In the genomic region with DNA sequence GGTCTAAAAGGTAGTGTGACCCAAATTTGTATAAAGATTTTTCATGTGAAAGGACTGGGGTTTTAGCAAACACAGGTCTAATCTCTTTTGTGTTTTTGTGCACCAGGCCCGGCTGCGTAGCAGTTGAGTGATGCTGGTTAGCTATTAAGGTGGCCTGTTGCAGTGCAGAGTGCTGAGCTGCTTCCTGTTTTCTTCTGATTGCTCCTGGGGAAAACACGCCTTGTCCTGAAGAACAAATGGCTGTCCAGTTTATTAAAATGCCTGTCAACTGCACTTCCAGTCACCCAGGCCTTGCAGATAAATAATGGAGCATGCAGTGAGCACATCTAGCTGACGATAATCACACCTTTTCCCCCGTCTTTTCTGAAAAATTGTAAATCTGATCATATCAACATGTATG, we compare ENCODE assay signal across 1 cellular context.
TF ChIP-seq lines count a peak whose summit lies in the region.

No MANE protein-coding gene starts in this region.

TF ChIP-seq in K562, 482 proteins besides CTCF, POLR2A, EP300 and RAD21 (continued from another document and continues in another):
- TF ChIP-seq, protein P1, sequence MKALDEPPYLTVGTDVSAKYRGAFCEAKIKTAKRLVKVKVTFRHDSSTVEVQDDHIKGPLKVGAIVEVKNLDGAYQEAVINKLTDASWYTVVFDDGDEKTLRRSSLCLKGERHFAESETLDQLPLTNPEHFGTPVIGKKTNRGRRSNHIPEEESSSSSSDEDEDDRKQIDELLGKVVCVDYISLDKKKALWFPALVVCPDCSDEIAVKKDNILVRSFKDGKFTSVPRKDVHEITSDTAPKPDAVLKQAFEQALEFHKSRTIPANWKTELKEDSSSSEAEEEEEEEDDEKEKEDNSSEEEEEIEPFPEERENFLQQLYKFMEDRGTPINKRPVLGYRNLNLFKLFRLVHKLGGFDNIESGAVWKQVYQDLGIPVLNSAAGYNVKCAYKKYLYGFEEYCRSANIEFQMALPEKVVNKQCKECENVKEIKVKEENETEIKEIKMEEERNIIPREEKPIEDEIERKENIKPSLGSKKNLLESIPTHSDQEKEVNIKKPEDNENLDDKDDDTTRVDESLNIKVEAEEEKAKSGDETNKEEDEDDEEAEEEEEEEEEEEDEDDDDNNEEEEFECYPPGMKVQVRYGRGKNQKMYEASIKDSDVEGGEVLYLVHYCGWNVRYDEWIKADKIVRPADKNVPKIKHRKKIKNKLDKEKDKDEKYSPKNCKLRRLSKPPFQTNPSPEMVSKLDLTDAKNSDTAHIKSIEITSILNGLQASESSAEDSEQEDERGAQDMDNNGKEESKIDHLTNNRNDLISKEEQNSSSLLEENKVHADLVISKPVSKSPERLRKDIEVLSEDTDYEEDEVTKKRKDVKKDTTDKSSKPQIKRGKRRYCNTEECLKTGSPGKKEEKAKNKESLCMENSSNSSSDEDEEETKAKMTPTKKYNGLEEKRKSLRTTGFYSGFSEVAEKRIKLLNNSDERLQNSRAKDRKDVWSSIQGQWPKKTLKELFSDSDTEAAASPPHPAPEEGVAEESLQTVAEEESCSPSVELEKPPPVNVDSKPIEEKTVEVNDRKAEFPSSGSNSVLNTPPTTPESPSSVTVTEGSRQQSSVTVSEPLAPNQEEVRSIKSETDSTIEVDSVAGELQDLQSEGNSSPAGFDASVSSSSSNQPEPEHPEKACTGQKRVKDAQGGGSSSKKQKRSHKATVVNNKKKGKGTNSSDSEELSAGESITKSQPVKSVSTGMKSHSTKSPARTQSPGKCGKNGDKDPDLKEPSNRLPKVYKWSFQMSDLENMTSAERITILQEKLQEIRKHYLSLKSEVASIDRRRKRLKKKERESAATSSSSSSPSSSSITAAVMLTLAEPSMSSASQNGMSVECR (CRISPR knock-in tag; IDR thresholded peaks at IDR 0.05) = no peak
- TF ChIP-seq HDAC1 (IDR thresholded peaks at IDR 0.05) (peak in 1 of 2 experiments; percentile 63; a peak in 2 of 4 replicates), KDM5B (IDR thresholded peaks at IDR 0.05; ENCODE audit: insufficient replicate concordance, low read depth, low read length) (peak; percentile 70), CBX1 (IDR thresholded peaks at IDR 0.05; ENCODE audit: low read depth) (peak; percentile 86; the same call in 1 of the 2 replicates), RBM34 (IDR thresholded peaks at IDR 0.05; ENCODE audit: borderline replicate concordance, insufficient read depth, low read length) (no peak), RHOXF2B (CRISPR knock-in tag; conservative IDR thresholded peaks at IDR 0.05) (no peak), CAMTA2 (CRISPR knock-in tag; conservative IDR thresholded peaks at IDR 0.05) (no peak), SOX6 (IDR thresholded peaks at IDR 0.05) (peak; percentile 43), FOS (IDR thresholded peaks at IDR 0.05; ENCODE audit: extremely low read depth, insufficient read length) (peak; percentile 72), MAFK (IDR thresholded peaks at IDR 0.05; ENCODE audit: low read length) (peak; percentile 47; the same call in 1 of the 2 replicates), TBP (optimal IDR thresholded peaks at IDR 0.05; ENCODE audit: low read depth, low read length) (peak; percentile 73), ARNT (IDR thresholded peaks at IDR 0.05) (no peak), RCOR1 (IDR thresholded peaks at IDR 0.05; ENCODE audit: borderline replicate concordance in 1 of 2, low read depth in 2 of 2, low read length in 2 of 2) (peak in 1 of 2 experiments; percentile 84; a peak in 2 of 4 replicates), L3MBTL2 (IDR thresholded peaks at IDR 0.05) (peak; percentile 96), SIN3A (IDR thresholded peaks at IDR 0.05; ENCODE audit: borderline replicate concordance in 2 of 2, control insufficient read depth in 1 of 2, low read depth in 2 of 2, low read length in 2 of 2) (peak in 1 of 2 experiments; percentile 69; a peak in 1 of 4 replicates), YY1 (IDR thresholded peaks at IDR 0.05; ENCODE audit: borderline replicate concordance in 1 of 3, control insufficient read depth in 1 of 3, extremely low read depth in 1 of 3, insufficient read depth in 3 of 3, insufficient read length in 1 of 3, insufficient replicate concordance in 2 of 3, low read depth in 1 of 3, low read length in 2 of 3) (peak in 2 of 3 experiments; percentile 10 to 63), EP400 (IDR thresholded peaks at IDR 0.05) (peak; percentile 67), RBFOX2 (IDR thresholded peaks at IDR 0.05; ENCODE audit: low read depth, low read length) (peak; percentile 67), FOXK2 (conservative IDR thresholded peaks at IDR 0.05 in 1 of 2, IDR thresholded peaks at IDR 0.05 in 1 of 2; ENCODE audit: low read depth in 2 of 2) (peak; percentile 97 to 98), NCOR1 (IDR thresholded peaks at IDR 0.05) (0 out of 2 replicates have a peak, but pooled peaks have one; percentile 28), NR1H2 (CRISPR knock-in tag; IDR thresholded peaks at IDR 0.05) (no peak), ZNF561 (CRISPR knock-in tag; conservative IDR thresholded peaks at IDR 0.05) (no peak), NRF1 (conservative IDR thresholded peaks at IDR 0.05 in 1 of 2, IDR thresholded peaks at IDR 0.05 in 1 of 2) (peak; percentile 36 to 50; a peak in 3 of 4 replicates), SAFB (IDR thresholded peaks at IDR 0.05; ENCODE audit: borderline replicate concordance, low read depth, low read length) (no peak), NFRKB (IDR thresholded peaks at IDR 0.05; ENCODE audit: low read depth) (peak; percentile 46; the same call in 1 of the 2 replicates), MTA2 (IDR thresholded peaks at IDR 0.05; ENCODE audit: low read depth) (no peak), NFE2L1 (tag; IDR thresholded peaks at IDR 0.05; ENCODE audit: borderline replicate concordance, low read depth) (no peak), JUN (IDR thresholded peaks at IDR 0.05; ENCODE audit: borderline replicate concordance, low read depth, low read length) (peak; percentile 75; the same call in 1 of the 2 replicates), JUN (CRISPR knock-in tag; IDR thresholded peaks at IDR 0.05; ENCODE audit: borderline replicate concordance) (no peak), ELF2 (CRISPR knock-in tag; IDR thresholded peaks at IDR 0.05) (peak; percentile 59), HNRNPLL (IDR thresholded peaks at IDR 0.05; ENCODE audit: low read depth, low read length, poor library complexity, severe bottlenecking) (peak; percentile 40), ZNF707 (CRISPR knock-in tag; conservative IDR thresholded peaks at IDR 0.05) (no peak), SUPT5H (IDR thresholded peaks at IDR 0.05) (peak; percentile 76), MECOM (CRISPR knock-in tag; IDR thresholded peaks at IDR 0.05) (no peak), ASH1L (IDR thresholded peaks at IDR 0.05; ENCODE audit: borderline replicate concordance, low read depth, partially characterized antibody) (peak; percentile 77), SP2 (IDR thresholded peaks at IDR 0.05; ENCODE audit: extremely low read depth, low read depth, low read length, poor library complexity, severe bottlenecking) (no peak), GABPA (tag; conservative IDR thresholded peaks at IDR 0.05; ENCODE audit: low read depth) (peak; percentile 61)
- TF ChIP-seq, protein P2, sequence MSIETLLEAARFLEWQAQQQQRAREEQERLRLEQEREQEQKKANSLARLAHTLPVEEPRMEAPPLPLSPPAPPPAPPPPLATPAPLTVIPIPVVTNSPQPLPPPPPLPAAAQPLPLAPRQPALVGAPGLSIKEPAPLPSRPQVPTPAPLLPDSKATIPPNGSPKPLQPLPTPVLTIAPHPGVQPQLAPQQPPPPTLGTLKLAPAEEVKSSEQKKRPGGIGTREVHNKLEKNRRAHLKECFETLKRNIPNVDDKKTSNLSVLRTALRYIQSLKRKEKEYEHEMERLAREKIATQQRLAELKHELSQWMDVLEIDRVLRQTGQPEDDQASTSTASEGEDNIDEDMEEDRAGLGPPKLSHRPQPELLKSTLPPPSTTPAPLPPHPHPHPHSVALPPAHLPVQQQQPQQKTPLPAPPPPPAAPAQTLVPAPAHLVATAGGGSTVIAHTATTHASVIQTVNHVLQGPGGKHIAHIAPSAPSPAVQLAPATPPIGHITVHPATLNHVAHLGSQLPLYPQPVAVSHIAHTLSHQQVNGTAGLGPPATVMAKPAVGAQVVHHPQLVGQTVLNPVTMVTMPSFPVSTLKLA (conservative IDR thresholded peaks at IDR 0.05) = peak; percentile 92 to 94
- TF ChIP-seq, protein P3, sequence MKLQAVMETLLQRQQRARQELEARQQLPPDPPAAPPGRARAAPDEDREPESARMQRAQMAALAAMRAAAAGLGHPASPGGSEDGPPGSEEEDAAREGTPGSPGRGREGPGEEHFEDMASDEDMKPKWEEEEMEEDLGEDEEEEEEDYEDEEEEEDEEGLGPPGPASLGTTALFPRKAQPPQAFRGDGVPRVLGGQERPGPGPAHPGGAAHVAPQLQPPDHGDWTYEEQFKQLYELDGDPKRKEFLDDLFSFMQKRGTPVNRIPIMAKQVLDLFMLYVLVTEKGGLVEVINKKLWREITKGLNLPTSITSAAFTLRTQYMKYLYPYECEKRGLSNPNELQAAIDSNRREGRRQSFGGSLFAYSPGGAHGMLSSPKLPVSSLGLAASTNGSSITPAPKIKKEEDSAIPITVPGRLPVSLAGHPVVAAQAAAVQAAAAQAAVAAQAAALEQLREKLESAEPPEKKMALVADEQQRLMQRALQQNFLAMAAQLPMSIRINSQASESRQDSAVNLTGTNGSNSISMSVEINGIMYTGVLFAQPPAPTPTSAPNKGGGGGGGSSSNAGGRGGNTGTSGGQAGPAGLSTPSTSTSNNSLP (IDR thresholded peaks at IDR 0.05; ENCODE audit: borderline replicate concordance, low read depth, low read length) = 0 out of 2 replicates have a peak, but pooled peaks have one; percentile 55
- TF ChIP-seq, protein P4, sequence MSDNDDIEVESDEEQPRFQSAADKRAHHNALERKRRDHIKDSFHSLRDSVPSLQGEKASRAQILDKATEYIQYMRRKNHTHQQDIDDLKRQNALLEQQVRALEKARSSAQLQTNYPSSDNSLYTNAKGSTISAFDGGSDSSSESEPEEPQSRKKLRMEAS (CRISPR knock-in tag; IDR thresholded peaks at IDR 0.05) = peak; percentile 55; the same call in 1 of the 2 replicates
- TF ChIP-seq, protein P5, sequence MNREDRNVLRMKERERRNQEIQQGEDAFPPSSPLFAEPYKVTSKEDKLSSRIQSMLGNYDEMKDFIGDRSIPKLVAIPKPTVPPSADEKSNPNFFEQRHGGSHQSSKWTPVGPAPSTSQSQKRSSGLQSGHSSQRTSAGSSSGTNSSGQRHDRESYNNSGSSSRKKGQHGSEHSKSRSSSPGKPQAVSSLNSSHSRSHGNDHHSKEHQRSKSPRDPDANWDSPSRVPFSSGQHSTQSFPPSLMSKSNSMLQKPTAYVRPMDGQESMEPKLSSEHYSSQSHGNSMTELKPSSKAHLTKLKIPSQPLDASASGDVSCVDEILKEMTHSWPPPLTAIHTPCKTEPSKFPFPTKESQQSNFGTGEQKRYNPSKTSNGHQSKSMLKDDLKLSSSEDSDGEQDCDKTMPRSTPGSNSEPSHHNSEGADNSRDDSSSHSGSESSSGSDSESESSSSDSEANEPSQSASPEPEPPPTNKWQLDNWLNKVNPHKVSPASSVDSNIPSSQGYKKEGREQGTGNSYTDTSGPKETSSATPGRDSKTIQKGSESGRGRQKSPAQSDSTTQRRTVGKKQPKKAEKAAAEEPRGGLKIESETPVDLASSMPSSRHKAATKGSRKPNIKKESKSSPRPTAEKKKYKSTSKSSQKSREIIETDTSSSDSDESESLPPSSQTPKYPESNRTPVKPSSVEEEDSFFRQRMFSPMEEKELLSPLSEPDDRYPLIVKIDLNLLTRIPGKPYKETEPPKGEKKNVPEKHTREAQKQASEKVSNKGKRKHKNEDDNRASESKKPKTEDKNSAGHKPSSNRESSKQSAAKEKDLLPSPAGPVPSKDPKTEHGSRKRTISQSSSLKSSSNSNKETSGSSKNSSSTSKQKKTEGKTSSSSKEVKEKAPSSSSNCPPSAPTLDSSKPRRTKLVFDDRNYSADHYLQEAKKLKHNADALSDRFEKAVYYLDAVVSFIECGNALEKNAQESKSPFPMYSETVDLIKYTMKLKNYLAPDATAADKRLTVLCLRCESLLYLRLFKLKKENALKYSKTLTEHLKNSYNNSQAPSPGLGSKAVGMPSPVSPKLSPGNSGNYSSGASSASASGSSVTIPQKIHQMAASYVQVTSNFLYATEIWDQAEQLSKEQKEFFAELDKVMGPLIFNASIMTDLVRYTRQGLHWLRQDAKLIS (CRISPR knock-in tag; IDR thresholded peaks at IDR 0.05) = no peak
- TF ChIP-seq, protein P6, sequence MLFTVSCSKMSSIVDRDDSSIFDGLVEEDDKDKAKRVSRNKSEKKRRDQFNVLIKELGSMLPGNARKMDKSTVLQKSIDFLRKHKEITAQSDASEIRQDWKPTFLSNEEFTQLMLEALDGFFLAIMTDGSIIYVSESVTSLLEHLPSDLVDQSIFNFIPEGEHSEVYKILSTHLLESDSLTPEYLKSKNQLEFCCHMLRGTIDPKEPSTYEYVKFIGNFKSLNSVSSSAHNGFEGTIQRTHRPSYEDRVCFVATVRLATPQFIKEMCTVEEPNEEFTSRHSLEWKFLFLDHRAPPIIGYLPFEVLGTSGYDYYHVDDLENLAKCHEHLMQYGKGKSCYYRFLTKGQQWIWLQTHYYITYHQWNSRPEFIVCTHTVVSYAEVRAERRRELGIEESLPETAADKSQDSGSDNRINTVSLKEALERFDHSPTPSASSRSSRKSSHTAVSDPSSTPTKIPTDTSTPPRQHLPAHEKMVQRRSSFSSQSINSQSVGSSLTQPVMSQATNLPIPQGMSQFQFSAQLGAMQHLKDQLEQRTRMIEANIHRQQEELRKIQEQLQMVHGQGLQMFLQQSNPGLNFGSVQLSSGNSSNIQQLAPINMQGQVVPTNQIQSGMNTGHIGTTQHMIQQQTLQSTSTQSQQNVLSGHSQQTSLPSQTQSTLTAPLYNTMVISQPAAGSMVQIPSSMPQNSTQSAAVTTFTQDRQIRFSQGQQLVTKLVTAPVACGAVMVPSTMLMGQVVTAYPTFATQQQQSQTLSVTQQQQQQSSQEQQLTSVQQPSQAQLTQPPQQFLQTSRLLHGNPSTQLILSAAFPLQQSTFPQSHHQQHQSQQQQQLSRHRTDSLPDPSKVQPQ (CRISPR knock-in tag; IDR thresholded peaks at IDR 0.05; ENCODE audit: borderline replicate concordance) = no peak
- TF ChIP-seq, protein P7, sequence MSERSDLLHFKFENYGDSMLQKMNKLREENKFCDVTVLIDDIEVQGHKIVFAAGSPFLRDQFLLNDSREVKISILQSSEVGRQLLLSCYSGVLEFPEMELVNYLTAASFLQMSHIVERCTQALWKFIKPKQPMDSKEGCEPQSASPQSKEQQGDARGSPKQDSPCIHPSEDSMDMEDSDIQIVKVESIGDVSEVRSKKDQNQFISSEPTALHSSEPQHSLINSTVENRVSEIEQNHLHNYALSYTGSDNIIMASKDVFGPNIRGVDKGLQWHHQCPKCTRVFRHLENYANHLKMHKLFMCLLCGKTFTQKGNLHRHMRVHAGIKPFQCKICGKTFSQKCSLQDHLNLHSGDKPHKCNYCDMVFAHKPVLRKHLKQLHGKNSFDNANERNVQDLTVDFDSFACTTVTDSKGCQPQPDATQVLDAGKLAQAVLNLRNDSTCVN (CRISPR knock-in tag; IDR thresholded peaks at IDR 0.05) = no peak
- TF ChIP-seq, protein P8, sequence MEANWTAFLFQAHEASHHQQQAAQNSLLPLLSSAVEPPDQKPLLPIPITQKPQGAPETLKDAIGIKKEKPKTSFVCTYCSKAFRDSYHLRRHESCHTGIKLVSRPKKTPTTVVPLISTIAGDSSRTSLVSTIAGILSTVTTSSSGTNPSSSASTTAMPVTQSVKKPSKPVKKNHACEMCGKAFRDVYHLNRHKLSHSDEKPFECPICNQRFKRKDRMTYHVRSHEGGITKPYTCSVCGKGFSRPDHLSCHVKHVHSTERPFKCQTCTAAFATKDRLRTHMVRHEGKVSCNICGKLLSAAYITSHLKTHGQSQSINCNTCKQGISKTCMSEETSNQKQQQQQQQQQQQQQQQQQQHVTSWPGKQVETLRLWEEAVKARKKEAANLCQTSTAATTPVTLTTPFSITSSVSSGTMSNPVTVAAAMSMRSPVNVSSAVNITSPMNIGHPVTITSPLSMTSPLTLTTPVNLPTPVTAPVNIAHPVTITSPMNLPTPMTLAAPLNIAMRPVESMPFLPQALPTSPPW (CRISPR knock-in tag; IDR thresholded peaks at IDR 0.05) = 0 out of 2 replicates have a peak, but pooled peaks have one; percentile 19
